ENCODE assay signal across 11 cellular contexts in genomic region chr16:11871193-11871592, GRCh38. TPM values are rescaled to one million over a fixed set of nuclear protein-coding genes. Genes with fewer than 3 reads are reported as not detected.
DNase-seq lines count a peak whose midpoint lies in the region; ATAC-seq and TF ChIP-seq lines count a peak whose summit lies in the region.
"Had no signal": no experiment of that assay in that cellular context is flagged by ENCODE, and none has a peak within 500 bp of the region (broad histone marks: within the 10 kb centered on the region; RNA-seq: fewer than 3 reads in every experiment).

No MANE protein-coding gene starts in this region.

- no peaks in the 10 kb centered on the region for H3K27me3 ChIP-seq in mesenchymal stem cell (ENCODE audit: control insufficient read depth in 1 of 2, insufficient read depth in 1 of 2, low read length in 2 of 2)

- peaks cover 8 to 76% of the 10 kb centered on the region in 2 experiments for H3K36me3 ChIP-seq in mesenchymal stem cell (ENCODE audit: control insufficient read depth in 1 of 2, insufficient read depth in 2 of 2, low read depth in 1 of 2, low read length in 2 of 2)

- H3K23ac ChIP-seq in mesenchymal stem cell (ENCODE audit: low read length in 2 of 2) = no peak overlapping the region

- no peak overlapping the region for H3K4ac ChIP-seq in mesenchymal stem cell (ENCODE audit: low read depth in 1 of 2, low read length in 2 of 2)

- H3K79me1 ChIP-seq in mesenchymal stem cell (replicated peaks; ENCODE audit: low read length, poor library complexity, severe bottlenecking) = peaks cover under 1% of the 10 kb centered on the region

- no peak overlapping the region for H2BK12ac ChIP-seq in mesenchymal stem cell (ENCODE audit: low read length in 2 of 2)

- H3K4me2 ChIP-seq in mesenchymal stem cell (ENCODE audit: low read length, poor library complexity, severe bottlenecking) = no peak overlapping the region

- peaks cover 8% of the 10 kb centered on the region for H3K4me1 ChIP-seq in mesenchymal stem cell (ENCODE audit: control insufficient read depth, insufficient read depth, low read depth, low read length)

- 74% methylated on average over 3 of the region's 7 CpGs for WGBS in mesenchymal stem cell

- H3K9me3 ChIP-seq in mesenchymal stem cell (ENCODE audit: control insufficient read depth, low read length) = no peaks in the 10 kb centered on the region

- H3K27ac Mint-ChIP-seq in chondrocyte (ENCODE audit: unreplicated experiment) = peak overlapping the region; percentile 57

- H3K18ac ChIP-seq in mesenchymal stem cell (ENCODE audit: low read depth in 1 of 2, low read length in 2 of 2) = no peak overlapping the region

- H2BK15ac ChIP-seq in mesenchymal stem cell (ENCODE audit: low read depth, poor library complexity, severe bottlenecking) = no peak overlapping the region

- no peak overlapping the region for H4K91ac ChIP-seq in mesenchymal stem cell (ENCODE audit: low read length)

- no peak overlapping the region for H2BK5ac ChIP-seq in mesenchymal stem cell (ENCODE audit: low read depth, low read length, poor library complexity, severe bottlenecking)

- H2AFZ ChIP-seq in mesenchymal stem cell (ENCODE audit: low read depth, low read length) = no peak overlapping the region

- peaks cover 24% of the 10 kb centered on the region for H3K4me1 Mint-ChIP-seq in chondrocyte (ENCODE audit: low read depth)

- no peak overlapping the region for H4K8ac ChIP-seq in mesenchymal stem cell (ENCODE audit: low read length)

- H3K36me3 Mint-ChIP-seq in chondrocyte (ENCODE audit: low read depth) = peaks cover 12% of the 10 kb centered on the region

- TF ChIP-seq CTCF in chondrocyte (IDR thresholded peaks at IDR 0.05) = peak; percentile 55

- H3K27ac ChIP-seq in mesenchymal stem cell (ENCODE audit: low read length, poor library complexity, severe bottlenecking) = no peak overlapping the region

- H2BK120ac ChIP-seq in mesenchymal stem cell (ENCODE audit: low read depth, low read length) = no peak overlapping the region

- H3K4me3 Mint-ChIP-seq in chondrocyte (ENCODE audit: unreplicated experiment) = no peak overlapping the region

- no peak overlapping the region for H3K4me3 ChIP-seq in mesenchymal stem cell (ENCODE audit: insufficient read depth in 1 of 2, low read depth in 1 of 2, low read length in 2 of 2)
- H3K4me3 ChIP-seq: GM12878 had no signal

- no peaks in the 10 kb centered on the region for H3K27me3 Mint-ChIP-seq in chondrocyte (ENCODE audit: low read depth)

- H3K9ac ChIP-seq in mesenchymal stem cell (ENCODE audit: low read length) = peak overlapping the region; percentile 31

- DNase-seq in Daoy (ENCODE audit: low read depth) (peak; percentile 2), M059J (ENCODE audit: low read depth) (peak; percentile 37), chondrocyte (ENCODE audit: low spot score) (no peak), mesenchymal stem cell (peak; percentile 64), NOMO-1 treated with DMSO at 0.1 percent for 48 hours (lab: John Stamatoyannopoulos, UW; ENCODE audit: unreplicated experiment) (no peak)
- no peak for DNase-seq in activated effector memory CD4-positive, alpha-beta T cell treated with anti-CD3 and anti-CD28 coated beads, Interleukin-2, amount 50 U/mL, for 16 hours
- DNase-seq: NCI-H1105; stimulated activated CD4-positive, alpha-beta T cell treated with anti-CD3 and anti-CD28 coated beads, Interleukin-1b, Interleukin-23, amount 100 ng/mL, for 48 hours had no signal

- H3K9me3 Mint-ChIP-seq in chondrocyte (ENCODE audit: low read depth) = no peaks in the 10 kb centered on the region

- ATAC-seq in GM21717 (IDR thresholded peaks at IDR 0.05; ENCODE audit: unreplicated experiment) = no peak
- no peak for ATAC-seq in HG03520 (IDR thresholded peaks at IDR 0.05; ENCODE audit: unreplicated experiment)
- ATAC-seq: GM12878 had no signal

- H3K14ac ChIP-seq in mesenchymal stem cell (ENCODE audit: low read length in 2 of 2) = no peak overlapping the region

- H2AK5ac ChIP-seq in mesenchymal stem cell (ENCODE audit: low read length, severe bottlenecking) = no peak overlapping the region

RNA-seq across cellular contexts. Expression of gene RSL1D1, which starts 19.9 kb away (rescaled TPM):
- 270 and 395 TPM in 2 replicates for total RNA-seq in Daoy (2014; rRNA removed; shearing (Covaris generic))
- total RNA-seq in M059J (2014; rRNA removed; shearing (Covaris generic)) = 186 and 260 TPM in 2 replicates
- total RNA-seq in chondrocyte = 89.6 to 97.4 TPM (median 96.0 TPM) in 3 replicates
- polyA plus RNA-seq in mesenchymal stem cell (2013, experiment 1 of 2) = 167 TPM
- 167 TPM for polyA plus RNA-seq in mesenchymal stem cell (2013, experiment 2 of 2)

RNA-seq across cellular contexts. Expression of gene GSPT1, which starts 44.6 kb away (rescaled TPM):
- total RNA-seq in Daoy (2014; rRNA removed; shearing (Covaris generic)) = 114 TPM in 2 replicates
- total RNA-seq in M059J (2014; rRNA removed; shearing (Covaris generic)) = 77.5 and 139 TPM in 2 replicates
- 96.1 to 103 TPM (median 99.3 TPM) in 3 replicates for total RNA-seq in chondrocyte
- 94.6 TPM for polyA plus RNA-seq in mesenchymal stem cell (2013, experiment 1 of 2)
- 92.6 TPM for polyA plus RNA-seq in mesenchymal stem cell (2013, experiment 2 of 2)

Comparison
In these comparisons a context has a peak if more than half of its experiments do, and no peak if none do; other contexts are left out.
1. DNase-seq: peak in Daoy (single experiment), M059J (single experiment) and mesenchymal stem cell (single experiment); none in chondrocyte (single experiment), activated effector memory CD4-positive, alpha-beta T cell treated with anti-CD3 and anti-CD28 coated beads, Interleukin-2, amount 50 U/mL, for 16 hours (single experiment) and NOMO-1 treated with DMSO at 0.1 percent for 48 hours (single experiment).